In genomic region chr17:31575043-31575442, GRCh38 we compare ENCODE assay signal across 23 cellular contexts.
"Had no signal": no experiment of that assay in that cellular context is flagged by ENCODE, and none has a peak within 500 bp of the region (broad histone marks: within the 10 kb centered on the region; RNA-seq: fewer than 3 reads in every experiment).

No MANE protein-coding gene starts in this region.

- H3K36me3 Mint-ChIP-seq: activated CD8-positive, alpha-beta memory T cell treated with anti-CD3 and anti-CD28 coated beads, Interleukin-2, amount 10 ng/mL, durations not matched to agents 7 days and 5 days; activated naive CD8-positive, alpha-beta T cell; brain had no signal

- DNase-seq: activated CD4-positive, alpha-beta T cell treated with anti-CD3 and anti-CD28 coated beads for 48 hours; activated CD4-positive, alpha-beta T cell treated with anti-CD3 and anti-CD28 coated beads, Interleukin-2, amount 50 U/mL, for 48 hours; activated CD4-positive, CD25-positive, alpha-beta regulatory T cell treated with anti-CD3 and anti-CD28 coated beads, Interleukin-2, amount 50 U/mL, for 72 hours; activated CD8-positive, alpha-beta memory T cell treated with anti-CD3 and anti-CD28 coated beads, Interleukin-2, amount 10 ng/mL, durations not matched to agents 7 days and 5 days; activated effector memory CD4-positive, alpha-beta T cell treated with Interleukin-2 at 50 U/mL for 16 hours; activated naive CD4-positive, alpha-beta T cell; activated T-cell treated with anti-CD3 and anti-CD28 coated beads, Interleukin-2, amount 50 U/mL, for 24 hours; amygdala; KG1; NCI-H1092; NCI-H1417 treated with DMSO at 0.1 percent for 48 hours; NCI-H1694 treated with DMSO at 0.1 percent for 48 hours; NCI-H2029 treated with DMSO at 0.1 percent for 48 hours; NCI-H345; NCI-H510A treated with DMSO at 0.1 percent for 48 hours; NCI-H69; NK-92 treated with Interleukin-12 subunit alpha and Interleukin-12 subunit beta, amount 100 ng/mL, for 24 hours; SHP77 treated with DMSO at 0.1 percent for 48 hours had no signal

- H3K36me3 ChIP-seq: cardiac muscle cell had no signal

- H3K4me3 ChIP-seq: cardiac muscle cell had no signal

- H3K27ac Mint-ChIP-seq: activated CD8-positive, alpha-beta memory T cell treated with anti-CD3 and anti-CD28 coated beads, Interleukin-2, amount 10 ng/mL, durations not matched to agents 7 days and 5 days; activated naive CD8-positive, alpha-beta T cell; activated T-cell treated with anti-CD3 and anti-CD28 coated beads, Interleukin-2, amount 50 U/mL, for 24 hours; activated T-helper 1 cell treated with anti-CD3 and anti-CD28 coated beads, Interleukin-12 subunit alpha, Interleukin-12 subunit beta, Interleukin-2, Interleukin-4 antibody, amounts not matched to agents 30 ng/mL and 10 ng/mL and 1 ng/mL, durations not matched to agents 14 hours and 24 hours and 36 hours; brain; T-helper 1 cell treated with Interleukin-12 subunit alpha and Interleukin-12 subunit beta and Interleukin-4 antibody, amounts not matched to agents 30 μg/mL and 1 μg/mL, for 36 hours had no signal

- H3K27me3 Mint-ChIP-seq: activated naive CD8-positive, alpha-beta T cell; activated T-cell treated with anti-CD3 and anti-CD28 coated beads, Interleukin-2, amount 50 U/mL, for 24 hours had no signal

- H3K27me3 ChIP-seq: cardiac muscle cell had no signal

- ATAC-seq: activated CD8-positive, alpha-beta memory T cell treated with anti-CD3 and anti-CD28 coated beads, Interleukin-2, amount 10 ng/mL, durations not matched to agents 7 days and 5 days had no signal

- H3K4me1 Mint-ChIP-seq: activated CD8-positive, alpha-beta memory T cell treated with anti-CD3 and anti-CD28 coated beads, Interleukin-2, amount 10 ng/mL, durations not matched to agents 7 days and 5 days had no signal

- H3K4me3 Mint-ChIP-seq: activated CD8-positive, alpha-beta memory T cell treated with anti-CD3 and anti-CD28 coated beads, Interleukin-2, amount 10 ng/mL, durations not matched to agents 7 days and 5 days; activated naive CD8-positive, alpha-beta T cell; activated T-cell treated with anti-CD3 and anti-CD28 coated beads, Interleukin-2, amount 50 U/mL, for 24 hours; activated T-helper 1 cell treated with anti-CD3 and anti-CD28 coated beads, Interleukin-12 subunit alpha, Interleukin-12 subunit beta, Interleukin-2, Interleukin-4 antibody, amounts not matched to agents 30 ng/mL and 10 ng/mL and 1 ng/mL, durations not matched to agents 14 hours and 24 hours and 36 hours; brain; T-helper 1 cell treated with Interleukin-12 subunit alpha and Interleukin-12 subunit beta and Interleukin-4 antibody, amounts not matched to agents 30 μg/mL and 1 μg/mL, for 36 hours had no signal

- H3K27ac ChIP-seq: cardiac muscle cell had no signal

- H3K9me3 Mint-ChIP-seq: activated T-cell treated with anti-CD3 and anti-CD28 coated beads, Interleukin-2, amount 50 U/mL, for 24 hours; activated T-helper 1 cell treated with anti-CD3 and anti-CD28 coated beads, Interleukin-12 subunit alpha, Interleukin-12 subunit beta, Interleukin-2, Interleukin-4 antibody, amounts not matched to agents 30 ng/mL and 10 ng/mL and 1 ng/mL, durations not matched to agents 14 hours and 24 hours and 36 hours; brain; T-helper 1 cell treated with Interleukin-12 subunit alpha and Interleukin-12 subunit beta and Interleukin-4 antibody, amounts not matched to agents 30 μg/mL and 1 μg/mL, for 36 hours had no signal
